In the genomic region with DNA sequence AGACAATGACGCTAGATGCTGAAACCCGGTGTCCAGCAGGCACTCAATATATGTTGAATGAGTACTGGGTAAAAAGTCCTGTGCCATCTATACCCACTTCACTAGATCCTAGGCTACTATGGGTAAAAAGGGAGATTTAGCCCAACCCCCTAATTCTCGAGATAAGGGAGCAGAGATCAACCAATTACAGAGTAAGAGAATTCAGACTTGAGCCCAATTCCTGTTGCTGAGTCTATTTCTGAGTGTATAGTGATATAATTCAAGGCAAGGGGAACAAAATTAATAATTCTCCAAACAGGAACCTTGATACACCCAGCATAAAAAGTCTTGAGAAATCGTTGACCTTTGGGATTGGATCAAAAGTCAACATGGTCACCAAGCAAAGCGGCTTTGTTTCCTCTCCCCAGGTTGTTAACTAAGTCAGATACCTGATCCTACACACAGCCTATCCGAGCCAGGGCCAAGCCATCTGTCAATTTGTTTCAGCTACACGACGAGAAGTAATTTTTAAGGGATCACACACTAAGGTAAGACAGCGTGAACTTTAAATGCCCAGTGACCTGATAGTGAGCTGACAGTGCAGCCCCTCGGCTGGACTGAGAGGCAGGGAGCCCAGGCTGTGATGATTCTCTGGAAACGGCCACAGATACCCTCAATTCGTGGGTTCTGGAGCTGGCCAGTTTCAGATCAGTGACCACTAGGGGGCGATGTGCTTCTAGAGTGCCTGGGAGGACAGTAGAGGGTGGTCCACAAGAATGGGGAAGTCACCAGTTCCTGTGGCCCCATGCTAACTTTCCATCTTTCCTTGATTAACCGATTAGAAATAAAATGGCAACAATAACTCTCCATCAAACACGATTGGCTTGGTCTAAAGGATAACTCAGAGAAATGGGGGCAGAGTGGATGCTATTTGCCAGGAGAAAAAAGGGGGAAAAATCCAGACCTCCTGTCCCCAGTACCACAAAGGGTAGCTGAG, we compare ENCODE assay signal across 8 cellular contexts. TPM values are rescaled to one million over a fixed set of nuclear protein-coding genes. Genes with fewer than 3 reads are reported as not detected.
DNase-seq lines count a peak whose midpoint lies in the region; ATAC-seq and TF ChIP-seq lines count a peak whose summit lies in the region.

No MANE protein-coding gene starts in this region.

- no peaks in the 10 kb centered on the region for H4K20me1 ChIP-seq in SK-N-SH (ENCODE audit: insufficient read depth)

- H3K4me3 ChIP-seq in HUES48 (ENCODE audit: low read depth, low read length), result no peak overlapping the region
- H3K4me3 ChIP-seq in SK-N-SH (ENCODE audit: low read depth in 2 of 2, low read length in 1 of 2), result no peak overlapping the region; a peak in 1 of 4 replicates
- no peak overlapping the region for H3K4me3 ChIP-seq in heart right ventricle
- no peak overlapping the region for H3K4me3 ChIP-seq in retinal pigment epithelial cell (ENCODE audit: low read length)

- H3K79me2 ChIP-seq in SK-N-SH (ENCODE audit: insufficient read depth), result no peaks in the 10 kb centered on the region

- TF ChIP-seq CTCF in SK-N-SH (IDR thresholded peaks at IDR 0.05) (peak; percentile 75), heart right ventricle (IDR thresholded peaks at IDR 0.05) (peak; percentile 39 to 80 (median 70)), retinal pigment epithelial cell (conservative IDR thresholded peaks at IDR 0.05; ENCODE audit: low read depth, low read length) (peak; percentile 85)

- POLR2A ChIA-PET in SK-N-SH (lab: Yijun Ruan, JAX), result no interaction called here

- TF ChIP-seq EP300 in SK-N-SH (IDR thresholded peaks at IDR 0.05; ENCODE audit: borderline replicate concordance in 1 of 2, low read depth in 1 of 2, low read length in 1 of 2), result no peak

- H3K4me1 ChIP-seq in HUES48 (ENCODE audit: control insufficient read depth, insufficient read depth, low read length), result peaks cover 39% of the 10 kb centered on the region
- H3K4me1 ChIP-seq in SK-N-SH (ENCODE audit: control insufficient read depth in 1 of 2, insufficient read depth in 2 of 2, low read depth in 1 of 2, low read length in 1 of 2), result no peaks in the 10 kb centered on the region
- H3K4me1 ChIP-seq in heart right ventricle, result peaks cover 0 to 5% (median 0%) of the 10 kb centered on the region in 9 donors

- intact Hi-C loops in heart right ventricle (cut with DNase I), result loop anchor here in 6 of 10 donors (2.0 to 10.0 kb wide), 5 partner anchors 294 to 324 kb away; no protein-coding TSS in a partner anchor

- no peaks in the 10 kb centered on the region for H3K9me2 ChIP-seq in SK-N-SH

- no peak overlapping the region for H3K9ac ChIP-seq in HUES48 (ENCODE audit: low read depth, low read length)
- no peak overlapping the region for H3K9ac ChIP-seq in SK-N-SH

- WGBS in SK-N-SH (ENCODE audit: low lambda C conversion rate), result 27% methylated on average over 15 of the region's 15 CpGs
- WGBS in heart right ventricle, 2 donors, result 62% methylated on average over 15 of the region's 15 CpGs

- H3K36me3 ChIP-seq in HUES48 (ENCODE audit: control insufficient read depth, insufficient read depth, low read length), result peaks cover 6% of the 10 kb centered on the region; the same call in 1 of the 2 replicates
- no peaks in the 10 kb centered on the region for H3K36me3 ChIP-seq in SK-N-SH (replicated peaks in 1 of 2; ENCODE audit: control insufficient read depth in 1 of 2, insufficient read depth in 2 of 2, low read length in 1 of 2)
- H3K36me3 ChIP-seq in heart right ventricle, result peaks cover 0 to 8% (median 0%) of the 10 kb centered on the region in 9 donors

- no peaks in the 10 kb centered on the region for H3F3A ChIP-seq in SK-N-SH (replicated peaks; ENCODE audit: insufficient read depth)

- CTCF ChIA-PET in SK-N-SH (lab: Yijun Ruan, JAX), result interaction anchor here (0.5 to 3.4 kb wide), 15 partner anchors 12 to 1842 kb away, joined by 3 to 29 read pairs (median 3); no protein-coding TSS in a partner anchor

- peak; percentile 57 for TF ChIP-seq RAD21 in SK-N-SH (IDR thresholded peaks at IDR 0.05; ENCODE audit: low read length)

- H3K27ac ChIP-seq in HUES48 (ENCODE audit: low read depth, low read length) (peak overlapping the region; percentile 50), SK-N-SH (ENCODE audit: low read depth in 2 of 2, low read length in 1 of 2) (no peak overlapping the region), heart right ventricle (no peak overlapping the region)

- H3K4me2 ChIP-seq in SK-N-SH, result no peak overlapping the region

- peak in 5 of 8 donors; percentile 29 to 64 (median 54) for ATAC-seq in heart right ventricle
- ATAC-seq in HG02938 (IDR thresholded peaks at IDR 0.05; ENCODE audit: unreplicated experiment), result no peak

- DNase-seq in COR-L47 (lab: John Stamatoyannopoulos, UW) (peak; percentile 67), SK-N-SH (peak; percentile 62), heart right ventricle (peak; percentile 19 to 70), retinal pigment epithelial cell (ENCODE audit: low read depth) (no peak), HuH-7.5 (ENCODE audit: low spot score) (no peak)
- peak; percentile 62 for DNase-seq in activated naive CD4-positive, alpha-beta T cell treated with anti-CD3 and anti-CD28 coated beads, Interleukin-2, amount 50 U/mL, for 16 hours

- H3K9me3 ChIP-seq in HUES48 (ENCODE audit: control insufficient read depth, insufficient read depth, low read length) (no peaks in the 10 kb centered on the region), SK-N-SH (no peaks in the 10 kb centered on the region), heart right ventricle (peaks cover 0 to 8% (median 0%) of the 10 kb centered on the region in 11 donors)

- H3K27me3 ChIP-seq in HUES48 (ENCODE audit: control insufficient read depth, insufficient read depth, low read length), result no peaks in the 10 kb centered on the region
- peaks cover 49% of the 10 kb centered on the region; the same call in 1 of the 2 replicates for H3K27me3 ChIP-seq in SK-N-SH (ENCODE audit: insufficient read depth)
- H3K27me3 ChIP-seq in heart right ventricle, result no peaks in the 10 kb centered on the region

- no peak overlapping the region for H2AFZ ChIP-seq in SK-N-SH (ENCODE audit: low read depth)

TF ChIP-seq in SK-N-SH, 30 proteins besides CTCF, POLR2A, EP300 and RAD21:
- TF ChIP-seq GABPA (IDR thresholded peaks at IDR 0.05; ENCODE audit: low read depth) (no peak), CHD2 (IDR thresholded peaks at IDR 0.05; ENCODE audit: low read length, partially characterized antibody) (no peak), SMC3 (IDR thresholded peaks at IDR 0.05; ENCODE audit: low read depth, low read length) (peak; percentile 51)
TF ChIP-seq in SK-N-SH: peak in this region for 1.

RNA-seq across cellular contexts. Expression of a gene that starts 46.2 kb away (rescaled TPM):
- polyA plus RNA-seq in SK-N-SH (2012; rRNA removed) (not detected in 2 replicates), heart right ventricle (1 to 10 TPM; 1.9 to 3.3 TPM)
- polyA plus RNA-seq in SK-N-SH (2012; cell fraction: cytosol; rRNA removed), result not detected in 2 replicates
- polyA plus RNA-seq in SK-N-SH (2012; cell fraction: nucleus; rRNA removed), result 0.01 TPM in 1 of 2 replicates, not detected in the other
- 1 to 10 TPM; 4.4 to 7.8 (median 5.5) TPM for total RNA-seq in heart right ventricle

Comparison
In these comparisons a context has a peak if more than half of its experiments do, and no peak if none do; other contexts are left out.
1. DNase-seq: peak in COR-L47 (single experiment), SK-N-SH (single experiment), activated naive CD4-positive, alpha-beta T cell treated with anti-CD3 and anti-CD28 coated beads, Interleukin-2, amount 50 U/mL, for 16 hours (single experiment) and heart right ventricle (2 of 2); none in retinal pigment epithelial cell (single experiment) and HuH-7.5 (single experiment).
2. Peak in every context shown above with its lines, with median percentiles within 50 percentile points of each other: CTCF ChIP-seq.